In the genomic region with DNA sequence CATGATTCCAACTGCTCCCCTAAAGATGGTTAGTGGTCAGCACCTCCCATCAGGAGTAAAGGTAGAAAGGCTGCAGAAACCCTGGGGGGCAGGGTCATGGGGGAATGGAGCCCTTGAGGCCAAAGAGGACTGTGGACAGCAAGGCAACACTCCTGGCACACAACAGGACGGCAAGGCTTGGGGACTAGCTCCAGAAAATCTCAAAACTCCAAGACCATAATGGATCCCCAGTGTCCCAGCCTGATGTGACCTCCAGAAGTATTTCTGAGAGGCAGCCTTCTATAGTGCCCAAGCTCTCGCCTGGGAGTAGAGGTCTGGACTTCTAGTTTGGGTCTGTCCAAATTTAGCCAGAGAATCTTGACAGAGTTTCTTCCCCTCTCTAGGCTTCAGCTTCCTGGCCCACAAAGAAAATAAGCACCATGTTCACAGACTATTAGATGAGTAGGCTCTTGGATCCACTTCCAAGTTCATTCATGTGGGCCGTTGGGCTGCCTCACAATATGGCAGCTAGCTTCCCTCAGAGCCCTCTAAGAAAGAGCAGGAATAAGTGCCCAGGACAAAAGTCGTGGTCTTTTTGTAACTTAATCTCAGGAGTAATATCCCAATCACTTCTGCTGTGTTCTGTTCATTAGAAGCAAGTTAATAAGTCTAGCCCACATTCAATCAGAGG, we compare ENCODE assay signal across 1 cellular context.
TF ChIP-seq lines count a peak whose summit lies in the region.

No MANE protein-coding gene starts in this region.

TF ChIP-seq in K562, 482 proteins besides CTCF, POLR2A, EP300 and RAD21:
- TF ChIP-seq YY1 (IDR thresholded peaks at IDR 0.05; ENCODE audit: borderline replicate concordance in 1 of 3, control insufficient read depth in 1 of 3, extremely low read depth in 1 of 3, insufficient read depth in 3 of 3, insufficient read length in 1 of 3, insufficient replicate concordance in 2 of 3, low read depth in 1 of 3, low read length in 2 of 3) (peak in 1 of 3 experiments; percentile 66), ZFPM2 (CRISPR knock-in tag; IDR thresholded peaks at IDR 0.05) (no peak)
